In genomic region chr10:29102233-29102632, GRCh38 we compare ENCODE assay signal across 17 cellular contexts.
DNase-seq lines count a peak whose midpoint lies in the region; ATAC-seq, FAIRE-seq and TF ChIP-seq lines count a peak whose summit lies in the region.
"Had no signal": no experiment of that assay in that cellular context is flagged by ENCODE, and none has a peak within 500 bp of the region (broad histone marks: within the 10 kb centered on the region; RNA-seq: fewer than 3 reads in every experiment).

No MANE protein-coding gene starts in this region.

- H4K8ac ChIP-seq in mesenchymal stem cell (ENCODE audit: low read length) = no peak overlapping the region

- ATAC-seq in T-cell (replicated peaks in 1 of 4) = no peak
- ATAC-seq: GM12878 had no signal

- H3K79me2 ChIP-seq in astrocyte (ENCODE audit: insufficient read depth, low read length) = no peaks in the 10 kb centered on the region

- H3K4me2 ChIP-seq in astrocyte (ENCODE audit: low read length) (peak overlapping the region; percentile 4), mesenchymal stem cell (ENCODE audit: low read length, poor library complexity, severe bottlenecking) (no peak overlapping the region)

- H3K9me3 ChIP-seq in astrocyte (ENCODE audit: insufficient read depth, low read depth, low read length) = no peaks in the 10 kb centered on the region
- no peaks in the 10 kb centered on the region for H3K9me3 ChIP-seq in mesenchymal stem cell (ENCODE audit: control insufficient read depth, low read length)
- H3K9me3 ChIP-seq in tibial artery = no peaks in the 10 kb centered on the region
- H3K9me3 ChIP-seq: colonic mucosa had no signal

- H3K36me3 Mint-ChIP-seq in astrocyte (ENCODE audit: low read depth, unreplicated experiment) (no peaks in the 10 kb centered on the region), type B pancreatic cell (peaks cover 4% of the 10 kb centered on the region), T-cell (no peaks in the 10 kb centered on the region)
- H3K36me3 Mint-ChIP-seq: CD4-positive, CD25-positive, alpha-beta regulatory T cell had no signal

- TF ChIP-seq CTCF in astrocyte (IDR thresholded peaks at IDR 0.05; ENCODE audit: insufficient read depth, low read depth, low read length) = no peak
- TF ChIP-seq CTCF in type B pancreatic cell (conservative IDR thresholded peaks at IDR 0.05) = no peak
- TF ChIP-seq CTCF in tibial artery (IDR thresholded peaks at IDR 0.05) = no peak

- peaks cover 24% of the 10 kb centered on the region for H3K4me1 Mint-ChIP-seq in astrocyte (ENCODE audit: low read depth, unreplicated experiment)
- H3K4me1 Mint-ChIP-seq in type B pancreatic cell (ENCODE audit: unreplicated experiment) = peaks cover 43% of the 10 kb centered on the region
- H3K4me1 Mint-ChIP-seq in T-cell = peaks cover 0 to 6% (median 0%) of the 10 kb centered on the region in 3 donors
- H3K4me1 Mint-ChIP-seq: CD4-positive, CD25-positive, alpha-beta regulatory T cell had no signal

- H2BK12ac ChIP-seq in mesenchymal stem cell (ENCODE audit: low read length in 2 of 2) = no peak overlapping the region

- H2BK5ac ChIP-seq in mesenchymal stem cell (ENCODE audit: low read depth, low read length, poor library complexity, severe bottlenecking) = no peak overlapping the region

- DNase-seq in HTR-8/SVneo (ENCODE audit: insufficient read length, low spot score) (peak; percentile 10), astrocyte (ENCODE audit: low read depth) (peak; percentile 41), mesenchymal stem cell (peak; percentile 43), type B pancreatic cell (ENCODE audit: extremely low spot score, unreplicated experiment) (no peak), T-cell (no peak), tibial artery (no peak), epidermal melanocyte (ENCODE audit: insufficient read length, low spot score) (no peak)
- DNase-seq: activated effector memory CD4-positive, alpha-beta T cell treated with anti-CD3 and anti-CD28 coated beads, Interleukin-2, amount 50 U/mL, for 16 hours; CD4-positive, CD25-positive, alpha-beta regulatory T cell; colonic mucosa; EL; NCI-H2081 treated with DMSO at 0.1 percent for 48 hours; NCI-H82; RPMI8226; T-helper 2 cell had no signal

- H3K27ac Mint-ChIP-seq in astrocyte (ENCODE audit: unreplicated experiment) (no peak overlapping the region), type B pancreatic cell (peak overlapping the region; percentile 4), T-cell (no peak overlapping the region)
- H3K27ac Mint-ChIP-seq: CD4-positive, CD25-positive, alpha-beta regulatory T cell had no signal

- CTCF ChIA-PET in T-cell (lab: Charles Lee) = no interaction called here

- no peak for FAIRE-seq in HTR-8/SVneo (lab: Jason Lieb, UNC)
- FAIRE-seq in astrocyte (lab: Jason Lieb, UNC) = no peak
- FAIRE-seq: GM12878 had no signal

- no peak overlapping the region for H3K4me3 ChIP-seq in astrocyte (ENCODE audit: insufficient read depth, low read depth, low read length)
- no peak overlapping the region for H3K4me3 ChIP-seq in mesenchymal stem cell (ENCODE audit: insufficient read depth in 1 of 2, low read depth in 1 of 2, low read length in 2 of 2)
- no peak overlapping the region for H3K4me3 ChIP-seq in tibial artery
- H3K4me3 ChIP-seq: colonic mucosa, GM12878 had no signal

- 22% methylated on average over 4 of the region's 4 CpGs for WGBS in mesenchymal stem cell

- H3K9ac ChIP-seq in astrocyte (ENCODE audit: low read length) (no peak overlapping the region), mesenchymal stem cell (ENCODE audit: low read length) (no peak overlapping the region)

- H2BK15ac ChIP-seq in mesenchymal stem cell (ENCODE audit: low read depth, poor library complexity, severe bottlenecking) = peak overlapping the region; percentile 74

- no peak overlapping the region for H3K18ac ChIP-seq in mesenchymal stem cell (ENCODE audit: low read depth in 1 of 2, low read length in 2 of 2)

- no peaks in the 10 kb centered on the region for H4K20me1 ChIP-seq in astrocyte (ENCODE audit: insufficient read depth, low read length)

- no peak overlapping the region for H2AK5ac ChIP-seq in mesenchymal stem cell (ENCODE audit: low read length, severe bottlenecking)

- no peaks in the 10 kb centered on the region for H3K79me1 ChIP-seq in mesenchymal stem cell (replicated peaks; ENCODE audit: low read length, poor library complexity, severe bottlenecking)

- H3K4ac ChIP-seq in mesenchymal stem cell (ENCODE audit: low read depth in 1 of 2, low read length in 2 of 2) = no peak overlapping the region

- H2BK120ac ChIP-seq in mesenchymal stem cell (ENCODE audit: low read depth, low read length) = no peak overlapping the region

- no peak overlapping the region for H3K23ac ChIP-seq in mesenchymal stem cell (ENCODE audit: low read length in 2 of 2)

- POLR2A ChIA-PET in T-cell (lab: Charles Lee) = no interaction called here

- H3K9me3 Mint-ChIP-seq in astrocyte (ENCODE audit: unreplicated experiment) (no peaks in the 10 kb centered on the region), type B pancreatic cell (peaks cover 20% of the 10 kb centered on the region), T-cell (peaks cover 0 to 10% (median 6%) of the 10 kb centered on the region in 3 donors)

- H3K14ac ChIP-seq in mesenchymal stem cell (ENCODE audit: low read length in 2 of 2) = no peak overlapping the region

- H3K36me3 ChIP-seq in astrocyte (ENCODE audit: insufficient read depth, low read length) (no peaks in the 10 kb centered on the region), mesenchymal stem cell (ENCODE audit: control insufficient read depth in 1 of 2, insufficient read depth in 2 of 2, low read depth in 1 of 2, low read length in 2 of 2) (no peaks in the 10 kb centered on the region), tibial artery (no peaks in the 10 kb centered on the region)
- H3K36me3 ChIP-seq: colonic mucosa had no signal

- H3K4me3 Mint-ChIP-seq in astrocyte (ENCODE audit: unreplicated experiment) (no peak overlapping the region), type B pancreatic cell (peak overlapping the region; percentile 28), T-cell (no peak overlapping the region)
- H3K4me3 Mint-ChIP-seq: CD4-positive, CD25-positive, alpha-beta regulatory T cell had no signal

- intact Hi-C loops in tibial artery (cut with DNase I; ENCODE audit: low total_unique reads) = no loop called here

- H3K27ac ChIP-seq in astrocyte (ENCODE audit: low read depth, low read length) (no peak overlapping the region), mesenchymal stem cell (ENCODE audit: low read length, poor library complexity, severe bottlenecking) (no peak overlapping the region), tibial artery (no peak overlapping the region)
- H3K27ac ChIP-seq: colonic mucosa, epithelial cell of prostate had no signal

- no peak overlapping the region for H4K91ac ChIP-seq in mesenchymal stem cell (ENCODE audit: low read length)

- no peak overlapping the region for H2AFZ ChIP-seq in astrocyte (ENCODE audit: low read depth, low read length)
- H2AFZ ChIP-seq in mesenchymal stem cell (ENCODE audit: low read depth, low read length) = no peak overlapping the region

- H3K27me3 ChIP-seq in astrocyte (ENCODE audit: insufficient read depth, low read length) = no peaks in the 10 kb centered on the region
- H3K27me3 ChIP-seq in mesenchymal stem cell (ENCODE audit: control insufficient read depth in 1 of 2, insufficient read depth in 1 of 2, low read length in 2 of 2) = peaks cover 0 to 45% of the 10 kb centered on the region in 2 experiments
- H3K27me3 ChIP-seq in tibial artery = no peaks in the 10 kb centered on the region
- H3K27me3 ChIP-seq: colonic mucosa had no signal

- H3K4me1 ChIP-seq in astrocyte (ENCODE audit: insufficient read depth, low read length) = peaks cover 20% of the 10 kb centered on the region
- peaks cover 2% of the 10 kb centered on the region for H3K4me1 ChIP-seq in mesenchymal stem cell (ENCODE audit: control insufficient read depth, insufficient read depth, low read depth, low read length)
- peaks cover 0 to 17% (median 0%) of the 10 kb centered on the region in 4 donors for H3K4me1 ChIP-seq in tibial artery
- H3K4me1 ChIP-seq: colonic mucosa had no signal

- H3K27me3 Mint-ChIP-seq in astrocyte (ENCODE audit: low read depth, unreplicated experiment) = no peaks in the 10 kb centered on the region
- peaks cover 5% of the 10 kb centered on the region for H3K27me3 Mint-ChIP-seq in type B pancreatic cell
- peaks cover 12 to 39% of the 10 kb centered on the region in 2 donors for H3K27me3 Mint-ChIP-seq in T-cell

Comparison
In these comparisons a context has a peak if more than half of its experiments do, and no peak if none do; other contexts are left out.
1. DNase-seq: peak in HTR-8/SVneo (single experiment), astrocyte (single experiment) and mesenchymal stem cell (single experiment); none in type B pancreatic cell (single experiment), T-cell (0 of 34), tibial artery (0 of 2) and epidermal melanocyte (single experiment).